9 cellular contexts compared by ENCODE assay signal in genomic region chr7:45978010-45978681, GRCh38. TPM values are rescaled to one million over a fixed set of nuclear protein-coding genes. Genes with fewer than 3 reads are reported as not detected.
DNase-seq lines count a peak whose midpoint lies in the region; ATAC-seq, FAIRE-seq and TF ChIP-seq lines count a peak whose summit lies in the region.
"Had no signal": no experiment of that assay in that cellular context is flagged by ENCODE, and none has a peak within 500 bp of the region (broad histone marks: within the 10 kb centered on the region; RNA-seq: fewer than 3 reads in every experiment).

No MANE protein-coding gene starts in this region.

- no peak for TF ChIP-seq POLR2A in breast epithelium (IDR thresholded peaks at IDR 0.05)
- no peak for TF ChIP-seq POLR2A in right lobe of liver (IDR thresholded peaks at IDR 0.05)

- peak; percentile 22 to 89 (median 66) for ATAC-seq in right lobe of liver

- H3K27me3 ChIP-seq in breast epithelium (no peaks in the 10 kb centered on the region), right lobe of liver (no peaks in the 10 kb centered on the region)

- intact Hi-C loops in breast epithelium (cut with DNase I; ENCODE audit: low total_unique reads) = no loop called here
- intact Hi-C loops in right lobe of liver (cut with DNase I) = no loop called here

- H3K4me1 ChIP-seq in breast epithelium (peaks cover 7% of the 10 kb centered on the region in 2 donors), right lobe of liver (peaks cover 0 to 6% (median 0%) of the 10 kb centered on the region in 4 donors)

- H3K9me3 ChIP-seq in breast epithelium (peaks cover 0 to 2% of the 10 kb centered on the region in 2 donors), right lobe of liver (no peaks in the 10 kb centered on the region)

- H3K36me3 ChIP-seq in breast epithelium = no peaks in the 10 kb centered on the region
- no peaks in the 10 kb centered on the region for H3K36me3 ChIP-seq in right lobe of liver

- H3K27ac ChIP-seq in breast epithelium = peak overlapping the region; percentile 88 to 92
- H3K27ac ChIP-seq in right lobe of liver = no peak overlapping the region

- 31% methylated on average over 10 of the region's 11 CpGs for WGBS in right lobe of liver (ENCODE audit: insufficient coverage, low coverage, low lambda C conversion rate, missing lambda C conversion rate)

- H3K4me3 ChIP-seq in breast epithelium (peak overlapping the region in 1 of 3 donors; percentile 2), right lobe of liver (no peak overlapping the region)

- DNase-seq in NK-92 treated with Interleukin-12 subunit alpha and Interleukin-12 subunit beta, amount 100 ng/mL, for 24 hours (lab: John Stamatoyannopoulos, UW) = peak; percentile 14
- DNase-seq in NK-92 (lab: John Stamatoyannopoulos, UW; ENCODE audit: unreplicated experiment) (no peak), M059J (ENCODE audit: low read depth) (peak; percentile 100), breast epithelium (ENCODE audit: low spot score in 2 of 2) (peak in 1 of 2 donors; percentile 80), right lobe of liver (peak in 1 of 3 donors; percentile 38), urothelium cell line (ENCODE audit: low spot score) (peak; percentile 93), cortex of kidney (lab: John Stamatoyannopoulos, UW) (no peak)
- no peak for DNase-seq in central memory CD4-positive, alpha-beta T cell
- DNase-seq: DND-41 had no signal

- peak; percentile 98 for FAIRE-seq in urothelium cell line (lab: Jason Lieb, UNC)

- no peak for TF ChIP-seq CTCF in breast epithelium (IDR thresholded peaks at IDR 0.05)
- no peak for TF ChIP-seq CTCF in right lobe of liver (IDR thresholded peaks at IDR 0.05)

RNA-seq across cellular contexts. Expression of gene IGFBP3, which starts 57.1 kb away (rescaled TPM):
- 20.1 and 23.3 TPM in 2 replicates for total RNA-seq in M059J (2014; rRNA removed; shearing (Covaris generic))
- total RNA-seq in breast epithelium (100 to 1,000 TPM; 159 to 708 (median 163) TPM), right lobe of liver (100 to 1,000 TPM in 5 of 6 experiments, 10 to 100 TPM in 1; 85.9 to 321 (median 183) TPM)

Comparison
In these comparisons a context has a peak if more than half of its experiments do, and no peak if none do; other contexts are left out.
1. DNase-seq: peak in NK-92 treated with Interleukin-12 subunit alpha and Interleukin-12 subunit beta, amount 100 ng/mL, for 24 hours (single experiment), M059J (single experiment) and urothelium cell line (single experiment); none in NK-92 (single experiment), cortex of kidney (single experiment) and central memory CD4-positive, alpha-beta T cell (single experiment).
2. H3K27ac ChIP-seq: peak in breast epithelium (2 of 2); none in right lobe of liver (0 of 3).